In the genomic region with DNA sequence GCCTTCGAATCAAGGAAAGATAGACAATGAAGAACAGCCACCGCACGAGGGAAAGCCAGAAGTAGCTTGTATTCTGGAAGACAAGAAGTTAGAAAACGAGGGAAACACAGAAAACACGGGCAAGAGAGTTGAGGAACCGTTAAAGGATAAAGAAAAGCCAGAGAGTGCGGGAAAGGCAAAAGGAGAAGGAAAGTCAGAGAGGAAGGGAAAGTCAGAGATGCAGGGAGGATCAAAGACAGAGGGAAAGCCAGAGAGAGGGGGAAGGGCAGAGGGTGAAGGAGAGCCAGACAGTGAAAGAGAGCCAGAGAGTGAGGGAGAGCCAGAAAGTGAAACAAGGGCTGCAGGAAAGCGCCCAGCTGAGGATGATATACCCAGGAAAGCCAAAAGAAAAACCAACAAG, we compare ENCODE assay signal across 32 cellular contexts. TPM values are rescaled to one million over a fixed set of nuclear protein-coding genes. Genes with fewer than 3 reads are reported as not detected.
DNase-seq lines count a peak whose midpoint lies in the region; ATAC-seq and TF ChIP-seq lines count a peak whose summit lies in the region.
"Had no signal": no experiment of that assay in that cellular context is flagged by ENCODE, and none has a peak within 500 bp of the region (broad histone marks: within the 10 kb centered on the region; RNA-seq: fewer than 3 reads in every experiment).

No MANE protein-coding gene starts in this region.

- no peak for DNase-seq in activated T-cell treated with anti-CD3 and anti-CD28 coated beads, Interleukin-2, amount 50 U/mL, for 72 hours
- no peak for DNase-seq in activated T-cell treated with anti-CD3 and anti-CD28 coated beads, Interleukin-2, amount 50 U/mL, for 1 hour
- DNase-seq in endodermal cell (peak; percentile 32), neural crest cell (ENCODE audit: low read depth, low spot score) (no peak), uterus (no peak), osteocyte (ENCODE audit: extremely low spot score, unreplicated experiment) (no peak)
- DNase-seq in stimulated activated CD4-positive, alpha-beta T cell treated with anti-CD3 and anti-CD28 coated beads, Interleukin-4, amount 100 ng/mL, for 4 hours = no peak
- DNase-seq in activated CD8-positive, alpha-beta memory T cell treated with anti-CD3 and anti-CD28 coated beads, Interleukin-2, amount 10 ng/mL, durations not matched to agents 7 days and 5 days = no peak
- DNase-seq: activated CD4-positive, alpha-beta T cell treated with anti-CD3 and anti-CD28 coated beads, Interleukin-2, amount 50 U/mL, for 48 hours; activated CD4-positive, CD25-positive, alpha-beta regulatory T cell treated with anti-CD3 and anti-CD28 coated beads, Interleukin-2, amount 50 U/mL, for 72 hours; activated CD8-positive, alpha-beta memory T cell treated with anti-CD3 and anti-CD28 coated beads, Interleukin-2, amount 50 U/mL, for 4 hours; activated naive CD4-positive, alpha-beta T cell treated with anti-CD3 and anti-CD28 coated beads for 36 hours; adrenal gland; brain microvascular endothelial cell; DND-41; Kasumi-1; left lung; mesenchymal stem cell; NCI-H1436; NCI-H2081 treated with DMSO at 0.1 percent for 48 hours; NCI-H2227 treated with DMSO at 0.1 percent for 48 hours; NCI-H526 treated with DMSO at 0.1 percent for 48 hours; NK-92 treated with Interleukin-12 subunit alpha and Interleukin-12 subunit beta, amount 100 ng/mL, for 24 hours; stimulated activated CD4-positive, alpha-beta T cell treated with anti-CD3 and anti-CD28 coated beads, Interleukin-4, amount 100 ng/mL, for 24 hours had no signal

- H3K9me3 Mint-ChIP-seq in activated T-cell treated with anti-CD3 and anti-CD28 coated beads, Interleukin-2, amount 50 U/mL, for 72 hours = no peaks in the 10 kb centered on the region
- peaks cover 31% of the 10 kb centered on the region for H3K9me3 Mint-ChIP-seq in endodermal cell
- H3K9me3 Mint-ChIP-seq in neural crest cell = no peaks in the 10 kb centered on the region
- peaks cover 4% of the 10 kb centered on the region for H3K9me3 Mint-ChIP-seq in osteocyte (ENCODE audit: unreplicated experiment)
- H3K9me3 Mint-ChIP-seq in activated CD8-positive, alpha-beta memory T cell treated with anti-CD3 and anti-CD28 coated beads, Interleukin-2, amount 10 ng/mL, durations not matched to agents 7 days and 5 days (ENCODE audit: low read depth) = no peaks in the 10 kb centered on the region
- H3K9me3 Mint-ChIP-seq: activated naive CD4-positive, alpha-beta T cell treated with anti-CD3 and anti-CD28 coated beads for 36 hours; stimulated activated effector memory CD8-positive, alpha-beta T cell treated with anti-CD3 and anti-CD28 coated beads, Interleukin-12 subunit alpha, Interleukin-12 subunit beta, amount 100 ng/mL, for 72 hours; T-helper 1 cell treated with Interleukin-12 subunit alpha and Interleukin-12 subunit beta and Interleukin-4 antibody, amounts not matched to agents 30 μg/mL and 1 μg/mL, for 36 hours had no signal

- no peak overlapping the region for H3K4me3 Mint-ChIP-seq in activated T-cell treated with anti-CD3 and anti-CD28 coated beads, Interleukin-2, amount 50 U/mL, for 72 hours
- H3K4me3 Mint-ChIP-seq in endodermal cell (no peak overlapping the region), neural crest cell (peak overlapping the region; percentile 24), osteocyte (ENCODE audit: unreplicated experiment) (no peak overlapping the region)
- no peak overlapping the region for H3K4me3 Mint-ChIP-seq in activated CD8-positive, alpha-beta memory T cell treated with anti-CD3 and anti-CD28 coated beads, Interleukin-2, amount 10 ng/mL, durations not matched to agents 7 days and 5 days
- H3K4me3 Mint-ChIP-seq: activated naive CD4-positive, alpha-beta T cell treated with anti-CD3 and anti-CD28 coated beads for 36 hours; stimulated activated effector memory CD8-positive, alpha-beta T cell treated with anti-CD3 and anti-CD28 coated beads, Interleukin-12 subunit alpha, Interleukin-12 subunit beta, amount 100 ng/mL, for 72 hours; T-helper 1 cell treated with Interleukin-12 subunit alpha and Interleukin-12 subunit beta and Interleukin-4 antibody, amounts not matched to agents 30 μg/mL and 1 μg/mL, for 36 hours had no signal

- H3K36me3 Mint-ChIP-seq in activated T-cell treated with anti-CD3 and anti-CD28 coated beads, Interleukin-2, amount 50 U/mL, for 72 hours (ENCODE audit: insufficient read depth in 2 of 2) = peaks cover 0 to 2% of the 10 kb centered on the region in 2 donors
- no peaks in the 10 kb centered on the region for H3K36me3 Mint-ChIP-seq in endodermal cell (ENCODE audit: low read depth)
- H3K36me3 Mint-ChIP-seq in neural crest cell (ENCODE audit: low read depth) = no peaks in the 10 kb centered on the region
- no peaks in the 10 kb centered on the region for H3K36me3 Mint-ChIP-seq in osteocyte (ENCODE audit: unreplicated experiment)
- H3K36me3 Mint-ChIP-seq in activated CD8-positive, alpha-beta memory T cell treated with anti-CD3 and anti-CD28 coated beads, Interleukin-2, amount 10 ng/mL, durations not matched to agents 7 days and 5 days = no peaks in the 10 kb centered on the region
- H3K36me3 Mint-ChIP-seq: stimulated activated effector memory CD8-positive, alpha-beta T cell treated with anti-CD3 and anti-CD28 coated beads, Interleukin-12 subunit alpha, Interleukin-12 subunit beta, amount 100 ng/mL, for 72 hours had no signal

- H3K27me3 ChIP-seq in endodermal cell (ENCODE audit: control insufficient read depth, insufficient read depth, low read length, poor library complexity, severe bottlenecking) (peaks cover 22% of the 10 kb centered on the region), uterus (peaks cover 0 to 8% of the 10 kb centered on the region in 2 donors)
- H3K27me3 ChIP-seq: brain microvascular endothelial cell had no signal

- WGBS in endodermal cell (ENCODE audit: insufficient coverage in 1 of 2, insufficient read length in 1 of 2), 2 experiments = 65 to 75% methylated on average over 5 to 8 of the region's 8 CpGs

- H3K4me3 ChIP-seq in endodermal cell (ENCODE audit: low read length) = no peak overlapping the region
- H3K4me3 ChIP-seq in uterus = no peak overlapping the region
- H3K4me3 ChIP-seq: adrenal gland, left lung had no signal

- TF ChIP-seq POLR2A in uterus (IDR thresholded peaks at IDR 0.05) = no peak

- H3K27me3 Mint-ChIP-seq in activated T-cell treated with anti-CD3 and anti-CD28 coated beads, Interleukin-2, amount 50 U/mL, for 72 hours (ENCODE audit: low read depth) = peaks cover 61% of the 10 kb centered on the region
- H3K27me3 Mint-ChIP-seq in endodermal cell (ENCODE audit: insufficient read depth) (peaks cover 45% of the 10 kb centered on the region), neural crest cell (ENCODE audit: low read depth) (peaks cover 67% of the 10 kb centered on the region), osteocyte (ENCODE audit: unreplicated experiment) (peaks cover 18% of the 10 kb centered on the region)
- H3K27me3 Mint-ChIP-seq in activated CD8-positive, alpha-beta memory T cell treated with anti-CD3 and anti-CD28 coated beads, Interleukin-2, amount 10 ng/mL, durations not matched to agents 7 days and 5 days = peaks cover 33% of the 10 kb centered on the region

- H3K9me3 ChIP-seq in endodermal cell (ENCODE audit: control insufficient read depth, low read length) (no peaks in the 10 kb centered on the region), uterus (no peaks in the 10 kb centered on the region)
- H3K9me3 ChIP-seq: adrenal gland, left lung, prostate gland had no signal

- no peak overlapping the region for H3K9ac ChIP-seq in endodermal cell (ENCODE audit: extremely low read depth, low read length, poor library complexity, severe bottlenecking)

- ATAC-seq in activated T-cell treated with anti-CD3 and anti-CD28 coated beads, Interleukin-2, amount 50 U/mL, for 72 hours (replicated peaks in 1 of 2) = no peak
- ATAC-seq in activated CD8-positive, alpha-beta memory T cell treated with anti-CD3 and anti-CD28 coated beads, Interleukin-2, amount 10 ng/mL, durations not matched to agents 7 days and 5 days = no peak
- ATAC-seq: stimulated activated effector memory CD8-positive, alpha-beta T cell treated with anti-CD3 and anti-CD28 coated beads, Interleukin-12 subunit alpha, Interleukin-12 subunit beta, amount 100 ng/mL, for 72 hours had no signal

- no peaks in the 10 kb centered on the region for H3K4me1 Mint-ChIP-seq in activated T-cell treated with anti-CD3 and anti-CD28 coated beads, Interleukin-2, amount 50 U/mL, for 72 hours (ENCODE audit: low read depth)
- H3K4me1 Mint-ChIP-seq in endodermal cell = no peaks in the 10 kb centered on the region
- peaks cover 7% of the 10 kb centered on the region for H3K4me1 Mint-ChIP-seq in neural crest cell
- peaks cover 4% of the 10 kb centered on the region for H3K4me1 Mint-ChIP-seq in osteocyte (ENCODE audit: unreplicated experiment)
- H3K4me1 Mint-ChIP-seq in activated CD8-positive, alpha-beta memory T cell treated with anti-CD3 and anti-CD28 coated beads, Interleukin-2, amount 10 ng/mL, durations not matched to agents 7 days and 5 days = peaks cover 2% of the 10 kb centered on the region

- H3K36me3 ChIP-seq in endodermal cell (ENCODE audit: control insufficient read depth, insufficient read depth, low read length) (no peaks in the 10 kb centered on the region), uterus (no peaks in the 10 kb centered on the region)
- H3K36me3 ChIP-seq: adrenal gland, brain microvascular endothelial cell, left lung, prostate gland had no signal

- peak overlapping the region; percentile 3 for H3K27ac Mint-ChIP-seq in activated T-cell treated with anti-CD3 and anti-CD28 coated beads, Interleukin-2, amount 50 U/mL, for 72 hours
- H3K27ac Mint-ChIP-seq in endodermal cell = no peak overlapping the region
- no peak overlapping the region for H3K27ac Mint-ChIP-seq in neural crest cell (ENCODE audit: unreplicated experiment)
- H3K27ac Mint-ChIP-seq in osteocyte (ENCODE audit: unreplicated experiment) = no peak overlapping the region
- H3K27ac Mint-ChIP-seq in activated CD8-positive, alpha-beta memory T cell treated with anti-CD3 and anti-CD28 coated beads, Interleukin-2, amount 10 ng/mL, durations not matched to agents 7 days and 5 days = no peak overlapping the region
- H3K27ac Mint-ChIP-seq: activated naive CD4-positive, alpha-beta T cell treated with anti-CD3 and anti-CD28 coated beads for 36 hours; stimulated activated effector memory CD8-positive, alpha-beta T cell treated with anti-CD3 and anti-CD28 coated beads, Interleukin-12 subunit alpha, Interleukin-12 subunit beta, amount 100 ng/mL, for 72 hours; T-helper 1 cell treated with Interleukin-12 subunit alpha and Interleukin-12 subunit beta and Interleukin-4 antibody, amounts not matched to agents 30 μg/mL and 1 μg/mL, for 36 hours had no signal

- TF ChIP-seq CTCF in endodermal cell (conservative IDR thresholded peaks at IDR 0.05) (no peak), neural crest cell (conservative IDR thresholded peaks at IDR 0.05) (no peak), uterus (IDR thresholded peaks at IDR 0.05) (no peak), osteocyte (IDR thresholded peaks at IDR 0.05) (no peak)

- intact Hi-C loops in uterus (cut with DNase I; ENCODE audit: low total_unique reads) = no loop called here

- no peaks in the 10 kb centered on the region for H3K4me1 ChIP-seq in endodermal cell (ENCODE audit: control insufficient read depth, insufficient read depth, low read length)
- no peaks in the 10 kb centered on the region for H3K4me1 ChIP-seq in uterus
- H3K4me1 ChIP-seq: adrenal gland, left lung, prostate gland had no signal

- CTCF ChIA-PET in activated CD8-positive, alpha-beta memory T cell treated with anti-CD3 and anti-CD28 coated beads, Interleukin-2, amount 10 ng/mL, durations not matched to agents 7 days and 5 days (lab: Charles Lee) = no interaction called here

- H3K27ac ChIP-seq in endodermal cell (ENCODE audit: low read depth, low read length) (no peak overlapping the region), uterus (peak overlapping the region; percentile 39 to 83)
- H3K27ac ChIP-seq: 22Rv1, brain microvascular endothelial cell, C4-2B, left lung, prostate gland had no signal

RNA-seq across cellular contexts. Expression of gene TCEAL2, which starts 1.4 kb away (rescaled TPM):
- under 1 TPM in 1 of 2 donors, not detected in 1; 0.53 TPM for total RNA-seq in activated T-cell treated with anti-CD3 and anti-CD28 coated beads, Interleukin-2, amount 50 U/mL, for 72 hours
- 10 to 100 TPM in 1 of 2 donors, 1 to 10 TPM in 1; 3.5 to 11.7 TPM for total RNA-seq in endodermal cell
- 7.4 TPM for polyA plus RNA-seq in endodermal cell (2013, experiment 1 of 2)
- 5.4 TPM for polyA plus RNA-seq in endodermal cell (2013, experiment 2 of 2)
- 4.4 and 5.0 TPM in 2 replicates for total RNA-seq in neural crest cell
- 10 to 100 TPM in 2 of 4 donors, 1 to 10 TPM in 1, under 1 TPM in 1; 0.51 to 42.9 (median 19.5) TPM for total RNA-seq in uterus
- not detected in 2 replicates for total RNA-seq in osteocyte
- not detected for total RNA-seq in activated CD8-positive, alpha-beta memory T cell treated with anti-CD3 and anti-CD28 coated beads, Interleukin-2, amount 10 ng/mL, durations not matched to agents 7 days and 5 days
- total RNA-seq: chondrocyte, endothelial cell of umbilical vein had no signal
- polyA plus RNA-seq: endothelial cell of umbilical vein, fibroblast of lung had no signal

RNA-seq across cellular contexts. Expression of gene TCEAL6, which starts 15.4 kb away (rescaled TPM):
- under 1 TPM in 1 of 2 donors, not detected in 1; 0.25 TPM for total RNA-seq in activated T-cell treated with anti-CD3 and anti-CD28 coated beads, Interleukin-2, amount 50 U/mL, for 72 hours
- total RNA-seq in endodermal cell (not detected), neural crest cell (not detected in 2 replicates), uterus (10 to 100 TPM in 1 of 4 donors, 1 to 10 TPM in 1, not detected in 2; 2.1 to 13.6 TPM), osteocyte (not detected in 2 replicates)
- polyA plus RNA-seq in endodermal cell (2013, experiment 1 of 2) = not detected
- not detected for polyA plus RNA-seq in endodermal cell (2013, experiment 2 of 2)
- total RNA-seq in activated CD8-positive, alpha-beta memory T cell treated with anti-CD3 and anti-CD28 coated beads, Interleukin-2, amount 10 ng/mL, durations not matched to agents 7 days and 5 days = not detected
- total RNA-seq: activated naive CD4-positive, alpha-beta T cell treated with anti-CD3 and anti-CD28 coated beads for 36 hours; chondrocyte; endothelial cell of umbilical vein; fibroblast of lung; left lung had no signal
- polyA plus RNA-seq: endothelial cell of umbilical vein, fibroblast of lung had no signal

RNA-seq across cellular contexts. Expression of gene BEX5, which starts 28.9 kb away (rescaled TPM):
- total RNA-seq in activated T-cell treated with anti-CD3 and anti-CD28 coated beads, Interleukin-2, amount 50 U/mL, for 72 hours = 1 to 10 TPM; 5.4 to 5.8 TPM
- total RNA-seq in endodermal cell (1 to 10 TPM; 5.6 to 8.4 TPM), neural crest cell (3.1 and 3.8 TPM in 2 replicates), uterus (10 to 100 TPM in 1 of 4 donors, 1 to 10 TPM in 3; 3.8 to 38.2 (median 5.8) TPM), osteocyte (not detected in 2 replicates)
- polyA plus RNA-seq in endodermal cell (2013, experiment 1 of 2) = 3.0 TPM
- 3.9 TPM for polyA plus RNA-seq in endodermal cell (2013, experiment 2 of 2)
- total RNA-seq in activated CD8-positive, alpha-beta memory T cell treated with anti-CD3 and anti-CD28 coated beads, Interleukin-2, amount 10 ng/mL, durations not matched to agents 7 days and 5 days = 1 to 10 TPM; 2.1 to 2.4 TPM
- total RNA-seq: endothelial cell of umbilical vein, fibroblast of lung had no signal
